ENCODE assay signal across 28 cellular contexts in genomic region chr3:186880392-186880791, GRCh38. TPM values are rescaled to one million over a fixed set of nuclear protein-coding genes. Genes with fewer than 3 reads are reported as not detected.
DNase-seq lines count a peak whose midpoint lies in the region; ATAC-seq, FAIRE-seq and TF ChIP-seq lines count a peak whose summit lies in the region.
"Had no signal": no experiment of that assay in that cellular context is flagged by ENCODE, and none has a peak within 500 bp of the region (broad histone marks: within the 10 kb centered on the region; RNA-seq: fewer than 3 reads in every experiment).

No MANE protein-coding gene starts in this region.

- peak; percentile 61 for FAIRE-seq in H54 (lab: Jason Lieb, UNC)
- FAIRE-seq: GM12891, GM19239, pancreas had no signal

- no peaks in the 10 kb centered on the region for H3K4me1 ChIP-seq in psoas muscle
- H3K4me1 ChIP-seq: pancreas, testis had no signal

- H3K4me3 ChIP-seq in psoas muscle: no peak overlapping the region
- H3K4me3 ChIP-seq: coronary artery, pancreas, testis had no signal

- no peaks in the 10 kb centered on the region for H3K9me3 Mint-ChIP-seq in activated T-cell treated with anti-CD3 and anti-CD28 coated beads, Interleukin-2, amount 50 U/mL, for 72 hours
- H3K9me3 Mint-ChIP-seq in immature natural killer cell (peaks cover 0 to 6% (median 1%) of the 10 kb centered on the region in 6 donors), progenitor cell of endocrine pancreas (ENCODE audit: low read depth) (peaks cover 7% of the 10 kb centered on the region)

- no peak for TF ChIP-seq CTCF in psoas muscle (IDR thresholded peaks at IDR 0.05)
- no peak for TF ChIP-seq CTCF in progenitor cell of endocrine pancreas (IDR thresholded peaks at IDR 0.05; ENCODE audit: unreplicated experiment)

- intact Hi-C loops in psoas muscle (cut with DNase I): no loop called here

- H3K9me3 ChIP-seq in psoas muscle: no peaks in the 10 kb centered on the region
- H3K9me3 ChIP-seq: pancreas, testis had no signal

- no peak for TF ChIP-seq POLR2A in H54 (IDR thresholded peaks at IDR 0.05; ENCODE audit: low read depth, low read length)

- 78 to 87% (median 85%) methylated on average over 3 of the region's 3 CpGs for WGBS in psoas muscle, 3 donors

- no peaks in the 10 kb centered on the region for H3K27me3 ChIP-seq in psoas muscle (ENCODE audit: insufficient read depth in 3 of 3, low read length in 2 of 3)
- H3K27me3 ChIP-seq: pancreas, testis had no signal

- peak overlapping the region; percentile 100 for H3K27ac Mint-ChIP-seq in activated T-cell treated with anti-CD3 and anti-CD28 coated beads, Interleukin-2, amount 50 U/mL, for 72 hours
- H3K27ac Mint-ChIP-seq in immature natural killer cell (peak overlapping the region in 4 of 6 donors; percentile 13 to 50 (median 24)), progenitor cell of endocrine pancreas (no peak overlapping the region)
- H3K27ac Mint-ChIP-seq: brain had no signal

- H3K4me3 Mint-ChIP-seq in activated T-cell treated with anti-CD3 and anti-CD28 coated beads, Interleukin-2, amount 50 U/mL, for 72 hours: peak overlapping the region; percentile 54 to 58
- H3K4me3 Mint-ChIP-seq in immature natural killer cell (peak overlapping the region in 2 of 5 donors; percentile 8 to 69), progenitor cell of endocrine pancreas (ENCODE audit: low read depth) (no peak overlapping the region)
- H3K4me3 Mint-ChIP-seq: brain, naive B cell had no signal

- peaks cover 58% of the 10 kb centered on the region for H3K4me1 Mint-ChIP-seq in activated T-cell treated with anti-CD3 and anti-CD28 coated beads, Interleukin-2, amount 50 U/mL, for 72 hours (ENCODE audit: low read depth)
- peaks cover 36 to 52% of the 10 kb centered on the region in 2 donors for H3K4me1 Mint-ChIP-seq in immature natural killer cell
- H3K4me1 Mint-ChIP-seq in progenitor cell of endocrine pancreas (ENCODE audit: low read depth): no peaks in the 10 kb centered on the region
- H3K4me1 Mint-ChIP-seq: brain had no signal

- H3K36me3 Mint-ChIP-seq in activated T-cell treated with anti-CD3 and anti-CD28 coated beads, Interleukin-2, amount 50 U/mL, for 72 hours (ENCODE audit: insufficient read depth in 2 of 2): peaks cover 1 to 2% of the 10 kb centered on the region in 2 donors
- H3K36me3 Mint-ChIP-seq in immature natural killer cell: peaks cover 0 to 10% (median 5%) of the 10 kb centered on the region in 3 donors
- no peaks in the 10 kb centered on the region for H3K36me3 Mint-ChIP-seq in progenitor cell of endocrine pancreas (ENCODE audit: insufficient read depth)
- H3K36me3 Mint-ChIP-seq: brain, naive B cell had no signal

- H3K36me3 ChIP-seq in psoas muscle (ENCODE audit: insufficient read depth in 1 of 2, low read depth in 1 of 2): no peaks in the 10 kb centered on the region
- H3K36me3 ChIP-seq: pancreas, WERI-Rb-1 had no signal

- peak; percentile 60 to 62 for ATAC-seq in activated T-cell treated with anti-CD3 and anti-CD28 coated beads, Interleukin-2, amount 50 U/mL, for 72 hours (replicated peaks in 1 of 2)
- no peak for ATAC-seq in HG03354 (IDR thresholded peaks at IDR 0.05; ENCODE audit: poor library complexity, severe bottlenecking, unreplicated experiment)
- ATAC-seq in psoas muscle: no peak
- ATAC-seq: left cardiac atrium, pancreas, sciatic nerve had no signal

- no peaks in the 10 kb centered on the region for H3K27me3 Mint-ChIP-seq in activated T-cell treated with anti-CD3 and anti-CD28 coated beads, Interleukin-2, amount 50 U/mL, for 72 hours (ENCODE audit: low read depth)
- H3K27me3 Mint-ChIP-seq in immature natural killer cell (ENCODE audit: low read depth in 3 of 3) (peaks cover 0 to 2% (median 0%) of the 10 kb centered on the region in 3 donors), progenitor cell of endocrine pancreas (no peaks in the 10 kb centered on the region)

- no peak overlapping the region for H3K27ac ChIP-seq in psoas muscle
- H3K27ac ChIP-seq: C4-2B, coronary artery, KMS-11, pancreas, testis, WERI-Rb-1 had no signal

- peak; percentile 5 for DNase-seq in activated naive CD4-positive, alpha-beta T cell treated with Interleukin-2 at 50 U/mL for 16 hours
- no peak for DNase-seq in activated naive CD4-positive, alpha-beta T cell (lab: John Stamatoyannopoulos, UW)
- DNase-seq in H54 (ENCODE audit: insufficient read length, low spot score) (no peak), immature natural killer cell (no peak), psoas muscle (no peak), progenitor cell of endocrine pancreas (ENCODE audit: low spot score, unreplicated experiment) (no peak)
- peak; percentile 31 to 32 for DNase-seq in activated T-cell treated with anti-CD3 and anti-CD28 coated beads, Interleukin-2, amount 50 U/mL, for 72 hours
- DNase-seq: glutamatergic neuron, left cardiac atrium, mesenchymal stem cell, naive B cell, NCI-H187, NCI-H2227 treated with DMSO at 0.1 percent for 48 hours, NCI-H82, pancreas, SIG-M5, testis, WERI-Rb-1 had no signal

RNA-seq across cellular contexts. Expression of gene ADIPOQ, which starts 37.9 kb away (rescaled TPM):
- under 1 TPM in 1 of 2 donors, not detected in 1; 0.05 TPM for total RNA-seq in activated T-cell treated with anti-CD3 and anti-CD28 coated beads, Interleukin-2, amount 50 U/mL, for 72 hours
- polyA plus RNA-seq in immature natural killer cell (not detected), psoas muscle (1 to 10 TPM; 1.3 to 9.3 (median 2.3) TPM)
- total RNA-seq in psoas muscle (1 to 10 TPM in 2 of 4 donors, under 1 TPM in 2; 0.58 to 3.7 (median 1.4) TPM), progenitor cell of endocrine pancreas (not detected in 2 replicates)
- total RNA-seq: HT-29 had no signal
- polyA plus RNA-seq: AG04450 had no signal

RNA-seq across cellular contexts. Expression of gene ST6GAL1, which starts 49.9 kb away (rescaled TPM):
- 100 to 1,000 TPM in 1 of 2 donors, 10 to 100 TPM in 1; 98.1 to 104 TPM for total RNA-seq in activated T-cell treated with anti-CD3 and anti-CD28 coated beads, Interleukin-2, amount 50 U/mL, for 72 hours
- polyA plus RNA-seq in immature natural killer cell: 100 to 1,000 TPM in 1 of 3 donors, 10 to 100 TPM in 2; 49.8 to 142 (median 74.4) TPM
- total RNA-seq in psoas muscle: 10 to 100 TPM; 11.5 to 25.0 (median 20.5) TPM
- polyA plus RNA-seq in psoas muscle: 10 to 100 TPM in 1 of 3 donors, 1 to 10 TPM in 2; 4.2 to 15.3 (median 9.2) TPM
- total RNA-seq in progenitor cell of endocrine pancreas: 74.0 and 80.7 TPM in 2 replicates

Comparison
In these comparisons a context has a peak if more than half of its experiments do, and no peak if none do; other contexts are left out.
1. DNase-seq: peak in activated naive CD4-positive, alpha-beta T cell treated with Interleukin-2 at 50 U/mL for 16 hours (single experiment) and activated T-cell treated with anti-CD3 and anti-CD28 coated beads, Interleukin-2, amount 50 U/mL, for 72 hours (2 of 2); none in activated naive CD4-positive, alpha-beta T cell (0 of 4), H54 (single experiment), immature natural killer cell (0 of 3), psoas muscle (0 of 2) and progenitor cell of endocrine pancreas (single experiment).
2. ATAC-seq: peak in activated T-cell treated with anti-CD3 and anti-CD28 coated beads, Interleukin-2, amount 50 U/mL, for 72 hours (2 of 2); none in HG03354 (single experiment) and psoas muscle (0 of 4).